17 cellular contexts compared by ENCODE assay signal in the genomic region with DNA sequence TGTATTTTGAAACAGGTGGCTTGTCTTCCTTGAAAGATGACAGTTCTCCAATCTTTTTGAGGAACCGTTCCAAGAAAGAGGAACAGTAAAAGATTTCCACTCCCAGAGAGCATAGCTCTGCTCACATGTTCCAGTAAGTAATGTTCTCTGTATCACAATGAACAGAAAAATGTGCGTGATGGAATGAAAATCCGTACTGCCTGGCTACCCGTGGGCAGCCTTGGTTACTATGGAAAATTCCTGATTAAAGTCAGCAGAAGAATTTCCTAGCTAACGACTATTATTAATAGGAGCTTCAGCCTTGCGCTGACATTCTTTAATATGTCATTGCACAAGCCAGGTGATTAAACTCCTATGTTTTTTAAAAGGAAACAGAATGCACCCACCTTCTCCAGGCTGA. TPM values are rescaled to one million over a fixed set of nuclear protein-coding genes. Genes with fewer than 3 reads are reported as not detected.
DNase-seq lines count a peak whose midpoint lies in the region; ATAC-seq, FAIRE-seq and TF ChIP-seq lines count a peak whose summit lies in the region.
"Had no signal": no experiment of that assay in that cellular context is flagged by ENCODE, and none has a peak within 500 bp of the region (broad histone marks: within the 10 kb centered on the region; RNA-seq: fewer than 3 reads in every experiment).

No MANE protein-coding gene starts in this region.

- H3K36me3 ChIP-seq in adrenal gland (replicated peaks in 1 of 2) (no peaks in the 10 kb centered on the region), sigmoid colon (no peaks in the 10 kb centered on the region), SJCRH30 (no peaks in the 10 kb centered on the region)

- 22 to 28% (median 28%) methylated on average over 6 of the region's 6 CpGs for WGBS in adrenal gland, 4 donors
- 77 to 87% methylated on average over 6 of the region's 6 CpGs for WGBS in sigmoid colon, 2 donors

- DNase-seq in GM19239 (ENCODE audit: insufficient read length, low spot score): no peak
- DNase-seq in adrenal gland: peak; percentile 41 to 72 (median 65)
- DNase-seq in kidney tubule cell (ENCODE audit: low spot score): peak; percentile 27
- DNase-seq in sigmoid colon: no peak
- DNase-seq in SJCRH30: no peak
- no peak for DNase-seq in COLO668 (lab: John Stamatoyannopoulos, UW; ENCODE audit: unreplicated experiment)
- DNase-seq: activated CD4-positive, alpha-beta T cell treated with anti-CD3 and anti-CD28 coated beads, Interleukin-2, amount 50 U/mL, for 4 hours; CD4-positive, CD25-positive, alpha-beta regulatory T cell; NCI-H1436; NCI-H510A treated with DMSO at 0.1 percent for 48 hours; stimulated activated CD4-positive, alpha-beta T cell treated with anti-CD3 and anti-CD28 coated beads, Interleukin-2, amount 100 ng/mL, for 48 hours; T-helper 2 cell had no signal

- TF ChIP-seq EP300 in sigmoid colon (IDR thresholded peaks at IDR 0.05): no peak

- H3K27ac ChIP-seq in adrenal gland: peak overlapping the region; percentile 68 to 91 (median 86)
- H3K27ac ChIP-seq in sigmoid colon: peak overlapping the region in 3 of 4 donors; percentile 8 to 44 (median 44)
- H3K27ac ChIP-seq in SJCRH30: no peak overlapping the region

- H3K9me3 ChIP-seq in adrenal gland (replicated peaks in 1 of 3): no peaks in the 10 kb centered on the region
- no peaks in the 10 kb centered on the region for H3K9me3 ChIP-seq in sigmoid colon
- no peaks in the 10 kb centered on the region for H3K9me3 ChIP-seq in SJCRH30 (replicated peaks)

- ATAC-seq in GM21619 (IDR thresholded peaks at IDR 0.05; ENCODE audit: unreplicated experiment) (no peak), HG02938 (IDR thresholded peaks at IDR 0.05; ENCODE audit: unreplicated experiment) (no peak)

- intact Hi-C loops in adrenal gland (cut with DNase I) (no loop called here), sigmoid colon (cut with DNase I) (no loop called here)

- FAIRE-seq in GM19239 (lab: Jason Lieb, UNC): peak; percentile 11
- FAIRE-seq: G401.6, RCC 7860 had no signal

- H3K4me1 ChIP-seq in adrenal gland (replicated peaks in 1 of 2) (peaks cover 16 to 41% of the 10 kb centered on the region in 2 donors), sigmoid colon (peaks cover 0 to 17% (median 14%) of the 10 kb centered on the region in 4 donors), SJCRH30 (no peaks in the 10 kb centered on the region)

- peak overlapping the region in 1 of 4 donors; percentile 16 for H3K4me3 ChIP-seq in adrenal gland
- no peak overlapping the region for H3K4me3 ChIP-seq in sigmoid colon
- no peak overlapping the region for H3K4me3 ChIP-seq in SJCRH30
- H3K4me3 ChIP-seq: coronary artery had no signal

- TF ChIP-seq POLR2A in adrenal gland (IDR thresholded peaks at IDR 0.05) (peak in 1 of 2 donors; percentile 37), sigmoid colon (IDR thresholded peaks at IDR 0.05) (no peak)

- no peak for TF ChIP-seq CTCF in adrenal gland (IDR thresholded peaks at IDR 0.05)
- TF ChIP-seq CTCF in sigmoid colon (IDR thresholded peaks at IDR 0.05): no peak

- no peaks in the 10 kb centered on the region for H3K27me3 ChIP-seq in adrenal gland
- no peaks in the 10 kb centered on the region for H3K27me3 ChIP-seq in sigmoid colon
- H3K27me3 ChIP-seq in SJCRH30: no peaks in the 10 kb centered on the region

RNA-seq across cellular contexts. Expression of a gene that starts 54.9 kb away (rescaled TPM):
- total RNA-seq in adrenal gland: 100 to 1,000 TPM; 107 to 381 (median 155) TPM
- 10 to 100 TPM; 34.4 to 60.2 (median 42.9) TPM for polyA plus RNA-seq in adrenal gland
- total RNA-seq in sigmoid colon: 10 to 100 TPM; 27.8 to 66.2 (median 32.0) TPM
- 10 to 100 TPM in 1 of 3 donors, 1 to 10 TPM in 2; 6.0 to 10.3 (median 8.4) TPM for polyA plus RNA-seq in sigmoid colon
- total RNA-seq in SJCRH30 (2014; rRNA removed; shearing (Covaris generic)): 8.8 and 10.5 TPM in 2 replicates

Comparison
In these comparisons a context has a peak if more than half of its experiments do, and no peak if none do; other contexts are left out.
1. DNase-seq: peak in adrenal gland (7 of 7) and kidney tubule cell (single experiment); none in GM19239 (single experiment), sigmoid colon (single experiment), SJCRH30 (0 of 2) and COLO668 (single experiment).